13 cellular contexts compared by ENCODE assay signal in the genomic region with DNA sequence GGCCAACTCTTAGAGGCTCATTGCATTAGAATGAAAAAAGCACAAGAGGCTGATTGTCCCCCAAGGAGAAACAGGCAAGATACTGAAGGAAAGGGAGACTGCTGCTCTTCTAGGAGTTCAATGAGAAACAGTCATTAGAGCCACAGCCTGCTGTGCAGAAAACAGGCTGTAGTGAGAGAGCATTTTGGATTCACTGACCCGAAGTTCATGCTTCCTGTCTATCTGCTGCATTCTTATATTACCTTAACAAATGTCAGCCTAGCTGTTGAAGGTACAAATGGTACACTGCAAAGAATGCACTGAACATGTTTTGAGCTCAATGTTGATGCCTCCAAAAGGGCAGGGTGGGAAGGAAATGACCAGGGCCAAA.
DNase-seq lines count a peak whose midpoint lies in the region; ATAC-seq and TF ChIP-seq lines count a peak whose summit lies in the region.
"Had no signal": no experiment of that assay in that cellular context is flagged by ENCODE, and none has a peak within 500 bp of the region (broad histone marks: within the 10 kb centered on the region; RNA-seq: fewer than 3 reads in every experiment).

No MANE protein-coding gene starts in this region.

- peaks cover 4% of the 10 kb centered on the region for H3K4me1 Mint-ChIP-seq in activated T-cell treated with anti-CD3 and anti-CD28 coated beads, Interleukin-2, amount 50 U/mL, for 4 hours (ENCODE audit: low read depth)

- H3K9me3 Mint-ChIP-seq in activated T-cell treated with anti-CD3 and anti-CD28 coated beads, Interleukin-2, amount 50 U/mL, for 4 hours: no peaks in the 10 kb centered on the region
- H3K9me3 Mint-ChIP-seq: type B pancreatic cell had no signal

- no peaks in the 10 kb centered on the region for H3K36me3 Mint-ChIP-seq in activated T-cell treated with anti-CD3 and anti-CD28 coated beads, Interleukin-2, amount 50 U/mL, for 4 hours (ENCODE audit: insufficient read depth)
- H3K36me3 Mint-ChIP-seq: type B pancreatic cell had no signal

- no peaks in the 10 kb centered on the region for H3K9me3 ChIP-seq in OCI-LY1 (ENCODE audit: low read length)

- H3F3A ChIP-seq in OCI-LY1 (ENCODE audit: insufficient read depth, low read length): peaks cover 9% of the 10 kb centered on the region

- no peaks in the 10 kb centered on the region for H4K20me1 ChIP-seq in OCI-LY1 (ENCODE audit: insufficient read depth, low read length)

- no peak overlapping the region for H2AFZ ChIP-seq in OCI-LY1 (ENCODE audit: low read length)

- no peaks in the 10 kb centered on the region for H3K9me2 ChIP-seq in OCI-LY1 (ENCODE audit: low read depth, low read length)

- H3K27me3 ChIP-seq in OCI-LY1 (ENCODE audit: insufficient read depth, low read length): no peaks in the 10 kb centered on the region

- ATAC-seq in GM18502 (IDR thresholded peaks at IDR 0.05; ENCODE audit: poor library complexity, unreplicated experiment) (peak; percentile 20), GM21381 (IDR thresholded peaks at IDR 0.05; ENCODE audit: unreplicated experiment) (peak; percentile 9), HG02981 (IDR thresholded peaks at IDR 0.05; ENCODE audit: unreplicated experiment) (peak; percentile 12)
- ATAC-seq in activated T-cell treated with anti-CD3 and anti-CD28 coated beads, Interleukin-2, amount 50 U/mL, for 4 hours: no peak

- DNase-seq in posterior vena cava (ENCODE audit: low spot score) (no peak), HCEC 1CT (no peak), GM19240 (ENCODE audit: insufficient read length, low spot score) (no peak)
- no peak for DNase-seq in activated T-cell treated with anti-CD3 and anti-CD28 coated beads, Interleukin-2, amount 50 U/mL, for 4 hours
- DNase-seq: amniotic stem cell; effector memory CD4-positive, alpha-beta T cell; mammary epithelial cell; T-helper 1 cell had no signal

- H3K4me1 ChIP-seq in OCI-LY1 (ENCODE audit: insufficient read depth, low read length, severe bottlenecking): peaks cover 66% of the 10 kb centered on the region

- no peak overlapping the region for H3K4me3 ChIP-seq in OCI-LY1 (ENCODE audit: low read depth, low read length, poor library complexity, severe bottlenecking)

- peak overlapping the region; percentile 94 for H3K27ac ChIP-seq in OCI-LY1 (ENCODE audit: low read depth, low read length, poor library complexity, severe bottlenecking)

- peak overlapping the region; percentile 41 for H3K4me2 ChIP-seq in OCI-LY1 (ENCODE audit: low read length)

- H3K79me2 ChIP-seq in OCI-LY1 (ENCODE audit: insufficient read depth, low read length): no peaks in the 10 kb centered on the region

- intact Hi-C loops in posterior vena cava (cut with DNase I): no loop called here

- no peaks in the 10 kb centered on the region for H3K27me3 Mint-ChIP-seq in activated T-cell treated with anti-CD3 and anti-CD28 coated beads, Interleukin-2, amount 50 U/mL, for 4 hours (ENCODE audit: low read depth)
- H3K27me3 Mint-ChIP-seq: type B pancreatic cell had no signal

- TF ChIP-seq CTCF in OCI-LY1 (IDR thresholded peaks at IDR 0.05; ENCODE audit: low read length): no peak

- no peak overlapping the region for H3K4me3 Mint-ChIP-seq in activated T-cell treated with anti-CD3 and anti-CD28 coated beads, Interleukin-2, amount 50 U/mL, for 4 hours
- H3K4me3 Mint-ChIP-seq: type B pancreatic cell had no signal

- H3K36me3 ChIP-seq in OCI-LY1 (ENCODE audit: insufficient read depth, low read length): no peaks in the 10 kb centered on the region

- peak overlapping the region; percentile 24; the same call in 1 of the 2 replicates for H3K9ac ChIP-seq in OCI-LY1 (ENCODE audit: low read length)

Comparison
In these comparisons a context has a peak if more than half of its experiments do, and no peak if none do; other contexts are left out.
1. ATAC-seq: peak in GM18502 (single experiment), GM21381 (single experiment) and HG02981 (single experiment); none in activated T-cell treated with anti-CD3 and anti-CD28 coated beads, Interleukin-2, amount 50 U/mL, for 4 hours (0 of 2).